In genomic region chr20:43015566-43015965, GRCh38 we compare ENCODE assay signal across 19 cellular contexts.
DNase-seq lines count a peak whose midpoint lies in the region; ATAC-seq and TF ChIP-seq lines count a peak whose summit lies in the region.
"Had no signal": no experiment of that assay in that cellular context is flagged by ENCODE, and none has a peak within 500 bp of the region (broad histone marks: within the 10 kb centered on the region; RNA-seq: fewer than 3 reads in every experiment).

No MANE protein-coding gene starts in this region.

- peak overlapping the region; percentile 43 for H3K4me2 ChIP-seq in parathyroid adenoma (ENCODE audit: low read length)
- H3K4me2 ChIP-seq: BLaER1, GM23338 had no signal

- H3K36me3 ChIP-seq in SJCRH30, result no peaks in the 10 kb centered on the region
- H3K36me3 ChIP-seq in parathyroid adenoma (ENCODE audit: control insufficient read depth, insufficient read depth, low read length), result no peaks in the 10 kb centered on the region
- H3K36me3 ChIP-seq: BLaER1, HAP-1 had no signal

- peak overlapping the region; percentile 42 for H2AFZ ChIP-seq in parathyroid adenoma
- H2AFZ ChIP-seq: GM23338 had no signal

- no peaks in the 10 kb centered on the region for H3K9me3 ChIP-seq in SJCRH30 (replicated peaks)
- H3K9me3 ChIP-seq in parathyroid adenoma (ENCODE audit: control insufficient read depth, low read length), result no peaks in the 10 kb centered on the region
- H3K9me3 ChIP-seq: BLaER1, HAP-1 had no signal

- peaks cover 20% of the 10 kb centered on the region for H3K79me2 ChIP-seq in parathyroid adenoma

- no peak for ATAC-seq in HG03097 (IDR thresholded peaks at IDR 0.05; ENCODE audit: low FRiP score, unreplicated experiment)
- ATAC-seq in GM19023 (IDR thresholded peaks at IDR 0.05; ENCODE audit: unreplicated experiment), result no peak
- ATAC-seq: GM12878, GM23338 had no signal

- DNase-seq in NCI-H526 (lab: John Stamatoyannopoulos, UW), result peak; percentile 26 to 70
- DNase-seq in SJCRH30, result peak; percentile 33 to 52
- DNase-seq in kidney tubule cell (ENCODE audit: low spot score), result no peak
- DNase-seq: CD4-positive, alpha-beta T cell; CD8-positive, alpha-beta memory T cell; DMS 273 treated with DMSO at 0.1 percent for 48 hours; DMS79; EL; GDM1; HFFc6 had no signal

- H3K27ac ChIP-seq in C4-2B (peak overlapping the region; percentile 27; the same call in 1 of the 2 replicates), SJCRH30 (no peak overlapping the region), parathyroid adenoma (peak overlapping the region; percentile 95)
- H3K27ac ChIP-seq: 22Rv1, BLaER1 had no signal

- H3K27me3 ChIP-seq in SJCRH30, result no peaks in the 10 kb centered on the region
- H3K27me3 ChIP-seq in parathyroid adenoma (ENCODE audit: control insufficient read depth, insufficient read depth, low read length), result no peaks in the 10 kb centered on the region
- H3K27me3 ChIP-seq: BLaER1 had no signal

- no peak overlapping the region for H3K4me3 ChIP-seq in SJCRH30
- H3K4me3 ChIP-seq in parathyroid adenoma (ENCODE audit: low read depth, low read length), result no peak overlapping the region
- H3K4me3 ChIP-seq: BLaER1, GM12878, GM23338, HAP-1 had no signal

- no peak overlapping the region for H3K9ac ChIP-seq in parathyroid adenoma
- H3K9ac ChIP-seq: BLaER1 had no signal

- H3K4me1 ChIP-seq in SJCRH30, result peaks cover 19% of the 10 kb centered on the region
- H3K4me1 ChIP-seq in parathyroid adenoma, result peaks cover 54% of the 10 kb centered on the region
- H3K4me1 ChIP-seq: HAP-1 had no signal

- TF ChIP-seq CTCF in C4-2B (conservative IDR thresholded peaks at IDR 0.05) (no peak), parathyroid adenoma (IDR thresholded peaks at IDR 0.05) (no peak)
